In genomic region chrX:154083134-154083517, GRCh38 we compare ENCODE assay signal across 10 cellular contexts. TPM values are rescaled to one million over a fixed set of nuclear protein-coding genes. Genes with fewer than 3 reads are reported as not detected.
DNase-seq lines count a peak whose midpoint lies in the region; ATAC-seq and TF ChIP-seq lines count a peak whose summit lies in the region.
"Had no signal": no experiment of that assay in that cellular context is flagged by ENCODE, and none has a peak within 500 bp of the region (broad histone marks: within the 10 kb centered on the region; RNA-seq: fewer than 3 reads in every experiment).

No MANE protein-coding gene starts in this region.

- no peak for TF ChIP-seq CTCF in type B pancreatic cell (conservative IDR thresholded peaks at IDR 0.05)

- peak overlapping the region; percentile 78 for H3K27ac Mint-ChIP-seq in activated naive CD4-positive, alpha-beta T cell treated with anti-CD3 and anti-CD28 coated beads for 36 hours
- H3K27ac Mint-ChIP-seq in activated naive CD8-positive, alpha-beta T cell: peak overlapping the region; percentile 77
- H3K27ac Mint-ChIP-seq in type B pancreatic cell: peak overlapping the region; percentile 76

- H3K9me3 Mint-ChIP-seq in activated naive CD4-positive, alpha-beta T cell treated with anti-CD3 and anti-CD28 coated beads for 36 hours: no peaks in the 10 kb centered on the region
- H3K9me3 Mint-ChIP-seq in activated naive CD8-positive, alpha-beta T cell (ENCODE audit: low read depth): no peaks in the 10 kb centered on the region
- no peaks in the 10 kb centered on the region for H3K9me3 Mint-ChIP-seq in type B pancreatic cell

- H3K27me3 Mint-ChIP-seq in activated naive CD4-positive, alpha-beta T cell treated with anti-CD3 and anti-CD28 coated beads for 36 hours (ENCODE audit: low read depth): no peaks in the 10 kb centered on the region
- no peaks in the 10 kb centered on the region for H3K27me3 Mint-ChIP-seq in activated naive CD8-positive, alpha-beta T cell
- H3K27me3 Mint-ChIP-seq in type B pancreatic cell: no peaks in the 10 kb centered on the region

- peaks cover 21% of the 10 kb centered on the region for H3K36me3 Mint-ChIP-seq in activated naive CD4-positive, alpha-beta T cell treated with anti-CD3 and anti-CD28 coated beads for 36 hours (ENCODE audit: low read depth)
- peaks cover 4% of the 10 kb centered on the region for H3K36me3 Mint-ChIP-seq in activated naive CD8-positive, alpha-beta T cell
- peaks cover 15% of the 10 kb centered on the region for H3K36me3 Mint-ChIP-seq in type B pancreatic cell

- H3K4me3 Mint-ChIP-seq in activated naive CD4-positive, alpha-beta T cell treated with anti-CD3 and anti-CD28 coated beads for 36 hours: no peak overlapping the region
- H3K4me3 Mint-ChIP-seq in activated naive CD8-positive, alpha-beta T cell: peak overlapping the region; percentile 56
- H3K4me3 Mint-ChIP-seq in type B pancreatic cell: no peak overlapping the region

- CTCF ChIA-PET in activated naive CD4-positive, alpha-beta T cell treated with anti-CD3 and anti-CD28 coated beads for 36 hours (lab: Charles Lee): interaction anchor here (1.8 kb wide), 1 partner anchor 12 kb away, joined by 4 read pairs; no protein-coding TSS in a partner anchor

- peak; percentile 48 for ATAC-seq in left lobe of liver

- peaks cover 44% of the 10 kb centered on the region for H3K4me1 Mint-ChIP-seq in activated naive CD4-positive, alpha-beta T cell treated with anti-CD3 and anti-CD28 coated beads for 36 hours (ENCODE audit: low read depth)
- peaks cover 43% of the 10 kb centered on the region for H3K4me1 Mint-ChIP-seq in activated naive CD8-positive, alpha-beta T cell (ENCODE audit: low read depth)
- H3K4me1 Mint-ChIP-seq in type B pancreatic cell (ENCODE audit: unreplicated experiment): peaks cover 8% of the 10 kb centered on the region

- intact Hi-C loops in activated naive CD4-positive, alpha-beta T cell treated with anti-CD3 and anti-CD28 coated beads for 36 hours (cut with micrococcal nuclease): loop anchor here (5.0 kb wide), 1 partner anchor 61 kb away; no protein-coding TSS in a partner anchor

- no peak for DNase-seq in activated naive CD4-positive, alpha-beta T cell treated with anti-CD3 and anti-CD28 coated beads for 36 hours
- DNase-seq in activated naive CD4-positive, alpha-beta T cell treated with anti-CD3 and anti-CD28 coated beads, Interleukin-2, amount 50 U/mL, for 16 hours: no peak
- DNase-seq in left lobe of liver (ENCODE audit: low spot score) (no peak), type B pancreatic cell (ENCODE audit: extremely low spot score, unreplicated experiment) (no peak), MV-4-11 (lab: John Stamatoyannopoulos, UW) (no peak), HK-2 (ENCODE audit: unreplicated experiment) (no peak), NCI-H1436 (lab: John Stamatoyannopoulos, UW) (no peak)
- DNase-seq: NCI-H748 treated with DMSO at 0.1 percent for 48 hours; stimulated activated CD4-positive, alpha-beta T cell treated with anti-CD3 and anti-CD28 coated beads, Interleukin-1b, Interleukin-23, amount 100 ng/mL, for 48 hours had no signal

RNA-seq across cellular contexts. Expression of gene MECP2, which starts 14.4 kb away (rescaled TPM):
- 10 to 100 TPM; 47.1 to 50.2 TPM for total RNA-seq in activated naive CD4-positive, alpha-beta T cell treated with anti-CD3 and anti-CD28 coated beads for 36 hours
- total RNA-seq in left lobe of liver: 13.9 TPM
- 32.0 and 37.7 TPM in 2 replicates for total RNA-seq in type B pancreatic cell (ENCODE audit: low replicate concordance)
